ENCODE assay signal across 36 cellular contexts in the genomic region with DNA sequence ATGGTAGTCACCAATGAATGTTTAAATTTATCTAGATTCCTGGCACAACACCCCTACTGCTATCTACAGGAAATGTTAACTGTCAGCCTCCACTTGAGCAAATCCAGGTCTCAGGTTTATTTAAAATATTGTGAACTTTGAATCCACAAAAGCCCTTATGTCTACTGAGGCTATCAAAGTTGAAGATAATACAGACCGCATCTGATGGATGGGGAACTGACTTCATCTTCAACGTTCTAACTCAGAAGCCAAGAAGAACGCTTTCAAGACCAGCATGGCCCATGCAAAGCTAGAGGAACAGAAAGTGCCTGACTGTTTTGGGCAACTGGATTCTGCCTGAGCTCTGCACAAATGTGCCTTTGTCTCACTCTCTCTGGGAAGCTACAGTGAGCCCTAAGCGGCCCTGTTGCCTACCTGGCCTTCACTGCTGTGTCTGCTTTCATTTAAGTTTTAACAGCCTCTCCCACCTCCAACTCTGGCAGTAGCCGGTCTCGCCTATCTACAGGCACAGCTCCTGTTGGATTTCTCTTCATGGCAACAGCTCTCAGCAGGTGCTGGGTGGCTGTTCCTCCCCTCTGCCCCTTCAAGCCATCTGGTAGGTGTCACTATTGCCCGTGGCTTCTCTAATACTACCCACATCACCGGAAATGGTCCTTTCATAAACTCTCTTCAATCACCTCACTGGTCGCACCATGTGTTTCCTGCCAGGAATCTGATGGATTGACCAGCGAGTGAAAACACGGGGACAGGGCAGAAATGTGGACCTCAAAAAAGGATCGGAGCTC.
A peak's percentile ranks its signal among the peaks of the same experiment; 100 is the strongest.
DNase-seq lines count a peak whose midpoint lies in the region; ATAC-seq, FAIRE-seq and TF ChIP-seq lines count a peak whose summit lies in the region.
"Had no signal": no experiment of that assay in that cellular context is flagged by ENCODE, and none has a peak within 500 bp of the region (broad histone marks: within the 10 kb centered on the region; RNA-seq: fewer than 3 reads in every experiment).

No MANE protein-coding gene starts in this region.

- no peaks in the 10 kb centered on the region for H3K27me3 ChIP-seq in right lobe of liver
- no peaks in the 10 kb centered on the region; a peak in 1 of 5 replicates for H3K27me3 ChIP-seq in HepG2 (ENCODE audit: control insufficient read depth in 1 of 2, insufficient read depth in 2 of 2, low read length in 2 of 2)
- H3K27me3 ChIP-seq: colonic mucosa, Peyer's patch, stomach had no signal

- TF ChIP-seq CTCF in right lobe of liver (IDR thresholded peaks at IDR 0.05) (no peak), HepG2 (CRISPR knock-in tag; IDR thresholded peaks at IDR 0.05) (no peak), fibroblast of pulmonary artery (IDR thresholded peaks at IDR 0.05; ENCODE audit: low read length, missing control alignments) (no peak)
- TF ChIP-seq CTCF in activated CD8-positive, alpha-beta T cell treated with anti-CD3 and anti-CD28 coated beads for 36 hours (IDR thresholded peaks at IDR 0.05), result no peak

- H3K36me3 ChIP-seq in right lobe of liver, result no peaks in the 10 kb centered on the region
- H3K36me3 ChIP-seq in HepG2 (replicated peaks in 1 of 2; ENCODE audit: control insufficient read depth in 1 of 2, insufficient read depth in 2 of 2, low read length in 2 of 2), result no peaks in the 10 kb centered on the region
- H3K36me3 ChIP-seq: colonic mucosa, Peyer's patch had no signal

- TF ChIP-seq EP300 in HepG2 (IDR thresholded peaks at IDR 0.05; ENCODE audit: low read depth in 2 of 2, low read length in 2 of 2), result no peak
- TF ChIP-seq EP300 in HepG2 (CRISPR knock-in tag; IDR thresholded peaks at IDR 0.05; ENCODE audit: borderline replicate concordance), result no peak

- H3K4me3 Mint-ChIP-seq in activated CD4-positive, alpha-beta T cell treated with anti-CD3 and anti-CD28 coated beads, Interleukin-2, amount 10 ng/mL, durations not matched to agents 24 days and 14 days, result no peak overlapping the region
- H3K4me3 Mint-ChIP-seq in activated CD8-positive, alpha-beta T cell treated with anti-CD3 and anti-CD28 coated beads for 36 hours, result no peak overlapping the region
- H3K4me3 Mint-ChIP-seq: activated naive CD8-positive, alpha-beta T cell treated with anti-CD3 and anti-CD28 coated beads for 36 hours; activated T-cell treated with anti-CD3 and anti-CD28 coated beads, Interleukin-2, amount 50 U/mL, for 4 hours; IgD-negative memory B cell; memory B cell had no signal

- H3K9me3 ChIP-seq in right lobe of liver, result no peaks in the 10 kb centered on the region
- no peaks in the 10 kb centered on the region for H3K9me3 ChIP-seq in HepG2 (ENCODE audit: low read length)
- H3K9me3 ChIP-seq: colonic mucosa, Peyer's patch, stomach had no signal

- CTCF ChIA-PET in HepG2 (lab: Yijun Ruan, JAX; ENCODE audit: low intra/inter-chr PET ratio, low total read pairs), result no interaction called here
- CTCF ChIA-PET in activated CD8-positive, alpha-beta T cell treated with anti-CD3 and anti-CD28 coated beads for 36 hours (lab: Charles Lee), result no interaction called here

- peaks cover 3% of the 10 kb centered on the region for H3K27me3 Mint-ChIP-seq in activated CD4-positive, alpha-beta T cell treated with anti-CD3 and anti-CD28 coated beads, Interleukin-2, amount 10 ng/mL, durations not matched to agents 24 days and 14 days
- peaks cover 10% of the 10 kb centered on the region for H3K27me3 Mint-ChIP-seq in activated CD8-positive, alpha-beta T cell treated with anti-CD3 and anti-CD28 coated beads for 36 hours
- H3K27me3 Mint-ChIP-seq: activated naive CD8-positive, alpha-beta T cell treated with anti-CD3 and anti-CD28 coated beads for 36 hours had no signal

- H4K20me1 ChIP-seq in HepG2 (ENCODE audit: insufficient read depth, low read length), result no peaks in the 10 kb centered on the region

- TF ChIP-seq POLR2A in right lobe of liver (IDR thresholded peaks at IDR 0.05) (no peak), HepG2 (IDR thresholded peaks at IDR 0.05; ENCODE audit: insufficient read depth in 1 of 2, low read depth in 2 of 2, low read length in 2 of 2) (no peak), GM12891 (IDR thresholded peaks at IDR 0.05; ENCODE audit: low read depth, low read length) (no peak)

- POLR2A ChIA-PET in HepG2 (lab: Yijun Ruan, JAX), result no interaction called here
- POLR2A ChIA-PET in activated CD8-positive, alpha-beta T cell treated with anti-CD3 and anti-CD28 coated beads for 36 hours (lab: Charles Lee), result no interaction called here

- FAIRE-seq in HepG2 (lab: Jason Lieb, UNC) (no peak), GM12891 (lab: Jason Lieb, UNC) (no peak)
- FAIRE-seq: G401.6, keratinocyte had no signal

- H3K4me1 Mint-ChIP-seq in activated CD4-positive, alpha-beta T cell treated with anti-CD3 and anti-CD28 coated beads, Interleukin-2, amount 10 ng/mL, durations not matched to agents 24 days and 14 days, result no peaks in the 10 kb centered on the region
- H3K4me1 Mint-ChIP-seq in activated CD8-positive, alpha-beta T cell treated with anti-CD3 and anti-CD28 coated beads for 36 hours (ENCODE audit: low read depth), result no peaks in the 10 kb centered on the region
- H3K4me1 Mint-ChIP-seq: activated naive CD8-positive, alpha-beta T cell treated with anti-CD3 and anti-CD28 coated beads for 36 hours; CD4-positive, CD25-positive, alpha-beta regulatory T cell; IgD-negative memory B cell; memory B cell had no signal

- H3K4me1 ChIP-seq in right lobe of liver (peaks cover 0 to 21% (median 3%) of the 10 kb centered on the region in 4 donors), HepG2 (ENCODE audit: insufficient read depth, low read length) (no peaks in the 10 kb centered on the region)
- H3K4me1 ChIP-seq: colonic mucosa, Peyer's patch had no signal

- no peak overlapping the region for H3K27ac ChIP-seq in right lobe of liver
- no peak overlapping the region for H3K27ac ChIP-seq in HepG2 (ENCODE audit: extremely low read length, insufficient read depth, low read length)
- H3K27ac ChIP-seq: colonic mucosa, epithelial cell of prostate, Peyer's patch, stomach had no signal

- ATAC-seq in right lobe of liver (peak in 3 of 4 donors; percentile 15 to 53 (median 35)), HepG2 (no peak), left lobe of liver (peak; percentile 22), HG03457 (IDR thresholded peaks at IDR 0.05; ENCODE audit: unreplicated experiment) (no peak)
- no peak for ATAC-seq in activated CD8-positive, alpha-beta T cell treated with anti-CD3 and anti-CD28 coated beads for 36 hours
- ATAC-seq: activated T-cell treated with anti-CD3 and anti-CD28 coated beads, Interleukin-2, amount 50 U/mL, for 4 hours; HCT116; sciatic nerve had no signal

- no peak for DNase-seq in right lobe of liver
- DNase-seq in HepG2 (ENCODE audit: low spot score), result no peak
- peak; percentile 62 for DNase-seq in fibroblast of pulmonary artery (ENCODE audit: low read depth)
- no peak for DNase-seq in left lobe of liver (ENCODE audit: low spot score)
- no peak for DNase-seq in activated CD4-positive, alpha-beta T cell treated with anti-CD3 and anti-CD28 coated beads, Interleukin-2, amount 10 ng/mL, durations not matched to agents 24 days and 14 days
- DNase-seq in activated CD8-positive, alpha-beta T cell treated with anti-CD3 and anti-CD28 coated beads for 36 hours, result no peak
- DNase-seq in GM12891 (ENCODE audit: insufficient read length, low spot score), result no peak
- DNase-seq: activated CD4-positive, alpha-beta T cell treated with anti-CD3 and anti-CD28 coated beads for 48 hours; activated gamma-delta T cell; activated naive CD8-positive, alpha-beta T cell treated with anti-CD3 and anti-CD28 coated beads for 36 hours; activated T-cell treated with anti-CD3 and anti-CD28 coated beads, Interleukin-2, amount 50 U/mL, for 4 hours; AML-193; aorta; Calu3; CD4-positive, CD25-positive, alpha-beta regulatory T cell; colonic mucosa; DMS79; effector CD8-positive, alpha-beta T cell; glutamatergic neuron; NCI-H1092 treated with DMSO at 0.1 percent for 48 hours; NCI-H1694 treated with DMSO at 0.1 percent for 48 hours; NCI-H510A treated with DMSO at 0.1 percent for 48 hours; NK-92 treated with Interleukin-12 subunit alpha and Interleukin-12 subunit beta, amount 100 ng/mL, for 24 hours; Peyer's patch; stimulated activated CD4-positive, alpha-beta T cell treated with anti-CD3 and anti-CD28 coated beads, Interleukin-12 subunit alpha, Interleukin-12 subunit beta, amount 100 ng/mL, for 4 hours; stimulated activated CD4-positive, alpha-beta T cell treated with anti-CD3 and anti-CD28 coated beads, Interleukin-4, amount 100 ng/mL, for 1 hour; stomach; SW 1271 had no signal

- intact Hi-C loops in right lobe of liver (cut with DNase I) (no loop called here), HepG2 (cut with micrococcal nuclease; ENCODE audit: unreplicated experiment) (no loop called here)
- intact Hi-C loops in activated CD4-positive, alpha-beta T cell treated with anti-CD3 and anti-CD28 coated beads, Interleukin-2, amount 10 ng/mL, durations not matched to agents 24 days and 14 days (cut with micrococcal nuclease), result no loop called here
- intact Hi-C loops in activated CD8-positive, alpha-beta T cell treated with anti-CD3 and anti-CD28 coated beads for 36 hours (cut with micrococcal nuclease), result no loop called here

- H3K36me3 Mint-ChIP-seq in activated CD4-positive, alpha-beta T cell treated with anti-CD3 and anti-CD28 coated beads, Interleukin-2, amount 10 ng/mL, durations not matched to agents 24 days and 14 days (ENCODE audit: low read depth), result no peaks in the 10 kb centered on the region
- H3K36me3 Mint-ChIP-seq in activated CD8-positive, alpha-beta T cell treated with anti-CD3 and anti-CD28 coated beads for 36 hours (ENCODE audit: low read depth), result no peaks in the 10 kb centered on the region
- H3K36me3 Mint-ChIP-seq: activated naive CD8-positive, alpha-beta T cell treated with anti-CD3 and anti-CD28 coated beads for 36 hours; CD4-positive, CD25-positive, alpha-beta regulatory T cell; IgD-negative memory B cell; memory B cell had no signal

- no peaks in the 10 kb centered on the region for H3K79me2 ChIP-seq in HepG2 (ENCODE audit: insufficient read depth, low read length)

- 64% methylated on average over 9 of the region's 12 CpGs for WGBS in right lobe of liver (ENCODE audit: insufficient coverage, low coverage, low lambda C conversion rate, missing lambda C conversion rate)
- WGBS in HepG2 (ENCODE audit: low lambda C conversion rate), result 64% methylated on average over 11 of the region's 12 CpGs

- H3K4me3 ChIP-seq in right lobe of liver (no peak overlapping the region), HepG2 (replicated peaks in 1 of 3; ENCODE audit: insufficient read depth in 1 of 3, low read depth in 2 of 3, low read length in 3 of 3) (no peak overlapping the region), fibroblast of pulmonary artery (replicated peaks; ENCODE audit: low read depth, low read length) (no peak overlapping the region)
- H3K4me3 ChIP-seq: colonic mucosa, Peyer's patch, stomach had no signal

- H3K9ac ChIP-seq in HepG2 (ENCODE audit: insufficient read depth, low read depth, low read length), result no peak overlapping the region

- no peak overlapping the region for H3K27ac Mint-ChIP-seq in activated CD4-positive, alpha-beta T cell treated with anti-CD3 and anti-CD28 coated beads, Interleukin-2, amount 10 ng/mL, durations not matched to agents 24 days and 14 days
- no peak overlapping the region for H3K27ac Mint-ChIP-seq in activated CD8-positive, alpha-beta T cell treated with anti-CD3 and anti-CD28 coated beads for 36 hours
- H3K27ac Mint-ChIP-seq: activated naive CD8-positive, alpha-beta T cell treated with anti-CD3 and anti-CD28 coated beads for 36 hours; CD4-positive, CD25-positive, alpha-beta regulatory T cell; IgD-negative memory B cell; memory B cell had no signal

- H3K9me3 Mint-ChIP-seq in activated CD4-positive, alpha-beta T cell treated with anti-CD3 and anti-CD28 coated beads, Interleukin-2, amount 10 ng/mL, durations not matched to agents 24 days and 14 days, result no peaks in the 10 kb centered on the region
- H3K9me3 Mint-ChIP-seq in activated CD8-positive, alpha-beta T cell treated with anti-CD3 and anti-CD28 coated beads for 36 hours, result no peaks in the 10 kb centered on the region
- H3K9me3 Mint-ChIP-seq: activated naive CD8-positive, alpha-beta T cell treated with anti-CD3 and anti-CD28 coated beads for 36 hours; activated T-cell treated with anti-CD3 and anti-CD28 coated beads, Interleukin-2, amount 50 U/mL, for 4 hours; IgD-negative memory B cell; memory B cell had no signal

- in situ Hi-C loops in HepG2 (cut with HindIII; ENCODE audit: extremely low pct_ligation_motif_present, low pct_unique_long_range_greater_than_20kb), result no loop called here

- H3K4me2 ChIP-seq in HepG2 (ENCODE audit: low read depth, low read length), result no peak overlapping the region

- TF ChIP-seq RAD21 in HepG2 (CRISPR knock-in tag; IDR thresholded peaks at IDR 0.05), result no peak

- no TSS peak for BruUV-seq in HepG2 (replicated peaks; lab: Mats Ljungman, UMichigan)

- no peak overlapping the region for H2AFZ ChIP-seq in HepG2 (ENCODE audit: low read length)

Comparison
In these comparisons a context has a peak if more than half of its experiments do, and no peak if none do; other contexts are left out.
1. ATAC-seq: peak in right lobe of liver (3 of 4) and left lobe of liver (single experiment); none in HepG2 (single experiment), activated CD8-positive, alpha-beta T cell treated with anti-CD3 and anti-CD28 coated beads for 36 hours (single experiment) and HG03457 (single experiment).